1 cellular context compared by ENCODE assay signal in genomic region chr10:25047902-25048301, GRCh38.
TF ChIP-seq lines count a peak whose summit lies in the region.

No MANE protein-coding gene starts in this region.

TF ChIP-seq in K562, 482 proteins besides CTCF, POLR2A, EP300 and RAD21 (continued from another document and continues in another):
- TF ChIP-seq, protein P1, sequence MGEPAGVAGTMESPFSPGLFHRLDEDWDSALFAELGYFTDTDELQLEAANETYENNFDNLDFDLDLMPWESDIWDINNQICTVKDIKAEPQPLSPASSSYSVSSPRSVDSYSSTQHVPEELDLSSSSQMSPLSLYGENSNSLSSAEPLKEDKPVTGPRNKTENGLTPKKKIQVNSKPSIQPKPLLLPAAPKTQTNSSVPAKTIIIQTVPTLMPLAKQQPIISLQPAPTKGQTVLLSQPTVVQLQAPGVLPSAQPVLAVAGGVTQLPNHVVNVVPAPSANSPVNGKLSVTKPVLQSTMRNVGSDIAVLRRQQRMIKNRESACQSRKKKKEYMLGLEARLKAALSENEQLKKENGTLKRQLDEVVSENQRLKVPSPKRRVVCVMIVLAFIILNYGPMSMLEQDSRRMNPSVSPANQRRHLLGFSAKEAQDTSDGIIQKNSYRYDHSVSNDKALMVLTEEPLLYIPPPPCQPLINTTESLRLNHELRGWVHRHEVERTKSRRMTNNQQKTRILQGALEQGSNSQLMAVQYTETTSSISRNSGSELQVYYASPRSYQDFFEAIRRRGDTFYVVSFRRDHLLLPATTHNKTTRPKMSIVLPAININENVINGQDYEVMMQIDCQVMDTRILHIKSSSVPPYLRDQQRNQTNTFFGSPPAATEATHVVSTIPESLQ (CRISPR knock-in tag; IDR thresholded peaks at IDR 0.05): no peak
- TF ChIP-seq TBL1XR1 (IDR thresholded peaks at IDR 0.05; ENCODE audit: low read length in 2 of 2): peak in 1 of 2 experiments; percentile 29; a peak in 1 of 4 replicates
- TF ChIP-seq ZNF584 (CRISPR knock-in tag; IDR thresholded peaks at IDR 0.05; ENCODE audit: low read depth): no peak
- TF ChIP-seq ETV5 (CRISPR knock-in tag; IDR thresholded peaks at IDR 0.05; ENCODE audit: low read depth): no peak
- TF ChIP-seq, protein P2, sequence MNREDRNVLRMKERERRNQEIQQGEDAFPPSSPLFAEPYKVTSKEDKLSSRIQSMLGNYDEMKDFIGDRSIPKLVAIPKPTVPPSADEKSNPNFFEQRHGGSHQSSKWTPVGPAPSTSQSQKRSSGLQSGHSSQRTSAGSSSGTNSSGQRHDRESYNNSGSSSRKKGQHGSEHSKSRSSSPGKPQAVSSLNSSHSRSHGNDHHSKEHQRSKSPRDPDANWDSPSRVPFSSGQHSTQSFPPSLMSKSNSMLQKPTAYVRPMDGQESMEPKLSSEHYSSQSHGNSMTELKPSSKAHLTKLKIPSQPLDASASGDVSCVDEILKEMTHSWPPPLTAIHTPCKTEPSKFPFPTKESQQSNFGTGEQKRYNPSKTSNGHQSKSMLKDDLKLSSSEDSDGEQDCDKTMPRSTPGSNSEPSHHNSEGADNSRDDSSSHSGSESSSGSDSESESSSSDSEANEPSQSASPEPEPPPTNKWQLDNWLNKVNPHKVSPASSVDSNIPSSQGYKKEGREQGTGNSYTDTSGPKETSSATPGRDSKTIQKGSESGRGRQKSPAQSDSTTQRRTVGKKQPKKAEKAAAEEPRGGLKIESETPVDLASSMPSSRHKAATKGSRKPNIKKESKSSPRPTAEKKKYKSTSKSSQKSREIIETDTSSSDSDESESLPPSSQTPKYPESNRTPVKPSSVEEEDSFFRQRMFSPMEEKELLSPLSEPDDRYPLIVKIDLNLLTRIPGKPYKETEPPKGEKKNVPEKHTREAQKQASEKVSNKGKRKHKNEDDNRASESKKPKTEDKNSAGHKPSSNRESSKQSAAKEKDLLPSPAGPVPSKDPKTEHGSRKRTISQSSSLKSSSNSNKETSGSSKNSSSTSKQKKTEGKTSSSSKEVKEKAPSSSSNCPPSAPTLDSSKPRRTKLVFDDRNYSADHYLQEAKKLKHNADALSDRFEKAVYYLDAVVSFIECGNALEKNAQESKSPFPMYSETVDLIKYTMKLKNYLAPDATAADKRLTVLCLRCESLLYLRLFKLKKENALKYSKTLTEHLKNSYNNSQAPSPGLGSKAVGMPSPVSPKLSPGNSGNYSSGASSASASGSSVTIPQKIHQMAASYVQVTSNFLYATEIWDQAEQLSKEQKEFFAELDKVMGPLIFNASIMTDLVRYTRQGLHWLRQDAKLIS (CRISPR knock-in tag; IDR thresholded peaks at IDR 0.05): no peak
- no peak for TF ChIP-seq MLX (CRISPR knock-in tag; conservative IDR thresholded peaks at IDR 0.05)
- TF ChIP-seq, protein P3, sequence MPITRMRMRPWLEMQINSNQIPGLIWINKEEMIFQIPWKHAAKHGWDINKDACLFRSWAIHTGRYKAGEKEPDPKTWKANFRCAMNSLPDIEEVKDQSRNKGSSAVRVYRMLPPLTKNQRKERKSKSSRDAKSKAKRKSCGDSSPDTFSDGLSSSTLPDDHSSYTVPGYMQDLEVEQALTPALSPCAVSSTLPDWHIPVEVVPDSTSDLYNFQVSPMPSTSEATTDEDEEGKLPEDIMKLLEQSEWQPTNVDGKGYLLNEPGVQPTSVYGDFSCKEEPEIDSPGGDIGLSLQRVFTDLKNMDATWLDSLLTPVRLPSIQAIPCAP (CRISPR knock-in tag; IDR thresholded peaks at IDR 0.05; ENCODE audit: borderline replicate concordance): no peak
- TF ChIP-seq GABPA (tag; conservative IDR thresholded peaks at IDR 0.05; ENCODE audit: low read depth): no peak
- 0 out of 2 replicates have a peak, but pooled peaks have one; percentile 42 for TF ChIP-seq DMBX1 (CRISPR knock-in tag; IDR thresholded peaks at IDR 0.05; ENCODE audit: borderline replicate concordance)
- no peak for TF ChIP-seq ZBTB5 (IDR thresholded peaks at IDR 0.05)
- peak in 1 of 2 experiments; percentile 74; a peak in 2 of 4 replicates for TF ChIP-seq ZNF639 (CRISPR knock-in tag; conservative IDR thresholded peaks at IDR 0.05 in 1 of 2, IDR thresholded peaks at IDR 0.05 in 1 of 2)
- TF ChIP-seq FOXA3 (CRISPR knock-in tag; conservative IDR thresholded peaks at IDR 0.05 in 1 of 2, IDR thresholded peaks at IDR 0.05 in 1 of 2): no peak
- peak in 1 of 2 experiments; percentile 36; a peak in 2 of 4 replicates for TF ChIP-seq TRIM24 (IDR thresholded peaks at IDR 0.05)
- no peak for TF ChIP-seq ATF7 (IDR thresholded peaks at IDR 0.05)
- TF ChIP-seq, protein P4, sequence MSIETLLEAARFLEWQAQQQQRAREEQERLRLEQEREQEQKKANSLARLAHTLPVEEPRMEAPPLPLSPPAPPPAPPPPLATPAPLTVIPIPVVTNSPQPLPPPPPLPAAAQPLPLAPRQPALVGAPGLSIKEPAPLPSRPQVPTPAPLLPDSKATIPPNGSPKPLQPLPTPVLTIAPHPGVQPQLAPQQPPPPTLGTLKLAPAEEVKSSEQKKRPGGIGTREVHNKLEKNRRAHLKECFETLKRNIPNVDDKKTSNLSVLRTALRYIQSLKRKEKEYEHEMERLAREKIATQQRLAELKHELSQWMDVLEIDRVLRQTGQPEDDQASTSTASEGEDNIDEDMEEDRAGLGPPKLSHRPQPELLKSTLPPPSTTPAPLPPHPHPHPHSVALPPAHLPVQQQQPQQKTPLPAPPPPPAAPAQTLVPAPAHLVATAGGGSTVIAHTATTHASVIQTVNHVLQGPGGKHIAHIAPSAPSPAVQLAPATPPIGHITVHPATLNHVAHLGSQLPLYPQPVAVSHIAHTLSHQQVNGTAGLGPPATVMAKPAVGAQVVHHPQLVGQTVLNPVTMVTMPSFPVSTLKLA (conservative IDR thresholded peaks at IDR 0.05): 0 out of 4 replicates have a peak, but pooled peaks have one; percentile 15 to 35
- TF ChIP-seq ZNF140 (CRISPR knock-in tag; IDR thresholded peaks at IDR 0.05): no peak
- TF ChIP-seq BRCA1 (IDR thresholded peaks at IDR 0.05): no peak
- no peak for TF ChIP-seq BRCA1 (CRISPR knock-in tag; IDR thresholded peaks at IDR 0.05)
- 0 out of 4 replicates have a peak, but pooled peaks of 1 of the 2 experiments have one; percentile 26 for TF ChIP-seq ZMIZ1 (IDR thresholded peaks at IDR 0.05; ENCODE audit: low read depth in 2 of 2, low read length in 2 of 2)
- no peak for TF ChIP-seq KLF13 (tag; IDR thresholded peaks at IDR 0.05; ENCODE audit: borderline replicate concordance, low read depth)
- TF ChIP-seq SMC3 (conservative IDR thresholded peaks at IDR 0.05; ENCODE audit: insufficient read depth, low read depth, low read length): no peak
- TF ChIP-seq, protein P5, sequence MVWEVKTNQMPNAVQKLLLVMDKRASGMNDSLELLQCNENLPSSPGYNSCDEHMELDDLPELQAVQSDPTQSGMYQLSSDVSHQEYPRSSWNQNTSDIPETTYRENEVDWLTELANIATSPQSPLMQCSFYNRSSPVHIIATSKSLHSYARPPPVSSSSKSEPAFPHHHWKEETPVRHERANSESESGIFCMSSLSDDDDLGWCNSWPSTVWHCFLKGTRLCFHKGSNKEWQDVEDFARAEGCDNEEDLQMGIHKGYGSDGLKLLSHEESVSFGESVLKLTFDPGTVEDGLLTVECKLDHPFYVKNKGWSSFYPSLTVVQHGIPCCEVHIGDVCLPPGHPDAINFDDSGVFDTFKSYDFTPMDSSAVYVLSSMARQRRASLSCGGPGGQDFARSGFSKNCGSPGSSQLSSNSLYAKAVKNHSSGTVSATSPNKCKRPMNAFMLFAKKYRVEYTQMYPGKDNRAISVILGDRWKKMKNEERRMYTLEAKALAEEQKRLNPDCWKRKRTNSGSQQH (CRISPR knock-in tag; IDR thresholded peaks at IDR 0.05): no peak
- no peak for TF ChIP-seq ARHGAP35 (IDR thresholded peaks at IDR 0.05; ENCODE audit: partially characterized antibody)
- TF ChIP-seq RBM22 (IDR thresholded peaks at IDR 0.05; ENCODE audit: low read depth, low read length, poor library complexity, severe bottlenecking): no peak
- TF ChIP-seq ZNF696 (CRISPR knock-in tag; conservative IDR thresholded peaks at IDR 0.05): no peak
- TF ChIP-seq UBTF (IDR thresholded peaks at IDR 0.05; ENCODE audit: borderline replicate concordance in 1 of 2, low read depth in 2 of 2, low read length in 2 of 2): no peak
- TF ChIP-seq CBX1 (IDR thresholded peaks at IDR 0.05; ENCODE audit: low read depth): no peak
- no peak; the same call in 1 of the 2 replicates for TF ChIP-seq MBD2 (IDR thresholded peaks at IDR 0.05; ENCODE audit: borderline replicate concordance, low read depth)
- TF ChIP-seq RCOR1 (IDR thresholded peaks at IDR 0.05; ENCODE audit: borderline replicate concordance in 1 of 2, low read depth in 2 of 2, low read length in 2 of 2): no peak; a peak in 1 of 4 replicates
- TF ChIP-seq PTRF (tag; IDR thresholded peaks at IDR 0.05): no peak
- TF ChIP-seq FOSL1 (tag; conservative IDR thresholded peaks at IDR 0.05): peak; percentile 73
- TF ChIP-seq SIN3B (IDR thresholded peaks at IDR 0.05; ENCODE audit: low read depth): no peak
